8 cellular contexts compared by ENCODE assay signal in the genomic region with DNA sequence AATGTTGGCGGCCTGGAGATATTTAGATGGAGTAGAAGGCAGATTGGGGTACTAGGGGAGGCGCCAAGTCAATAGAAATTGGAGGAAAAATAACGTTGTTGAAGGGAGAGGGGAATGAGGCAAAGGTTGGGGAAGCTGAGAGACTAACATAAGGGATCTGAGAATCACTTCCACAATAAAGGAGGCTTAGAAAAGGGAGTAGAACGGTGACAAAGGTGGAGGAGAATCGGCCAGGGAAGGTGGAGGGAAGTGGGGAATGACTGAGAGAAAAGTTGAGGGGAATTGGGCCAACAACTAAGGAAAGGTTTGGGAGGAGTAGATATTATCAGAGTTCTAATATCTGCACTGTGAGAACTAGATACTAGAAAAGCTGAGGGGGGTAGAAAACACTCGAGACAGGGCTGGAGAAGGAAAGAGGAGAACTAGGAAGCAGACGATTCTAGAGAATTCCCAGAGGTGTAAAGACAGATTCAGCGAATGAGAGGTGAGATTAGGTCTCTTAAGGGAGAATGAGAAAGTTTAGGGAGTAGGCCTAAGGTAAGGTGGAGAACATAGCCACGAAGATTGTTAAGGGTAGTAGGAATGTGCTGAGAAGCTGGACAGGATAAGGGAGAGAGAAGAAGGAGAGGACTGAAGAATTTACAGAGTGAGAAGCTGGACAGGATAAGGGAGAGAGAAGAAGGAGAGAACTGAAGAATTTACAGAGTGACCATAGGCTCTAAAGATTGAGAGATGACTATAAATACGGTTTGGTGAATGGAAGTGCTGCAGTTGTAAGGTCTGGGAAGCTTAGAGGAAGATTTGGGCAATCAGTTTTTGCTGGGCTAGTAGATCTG. TPM values are rescaled to one million over a fixed set of nuclear protein-coding genes. Genes with fewer than 3 reads are reported as not detected.
DNase-seq lines count a peak whose midpoint lies in the region; ATAC-seq and TF ChIP-seq lines count a peak whose summit lies in the region.
"Had no signal": no experiment of that assay in that cellular context is flagged by ENCODE, and none has a peak within 500 bp of the region (broad histone marks: within the 10 kb centered on the region; RNA-seq: fewer than 3 reads in every experiment).

No MANE protein-coding gene starts in this region.

- TF ChIP-seq CTCF in tibial artery (IDR thresholded peaks at IDR 0.05) (no peak), mesothelial cell of epicardium (IDR thresholded peaks at IDR 0.05; ENCODE audit: unreplicated experiment) (no peak), GM20000 (IDR thresholded peaks at IDR 0.05; ENCODE audit: extremely low read depth, missing control alignments) (no peak)

- H3K4me3 Mint-ChIP-seq in mesothelial cell of epicardium, result no peak overlapping the region
- H3K4me3 Mint-ChIP-seq: activated CD8-positive, alpha-beta T cell treated with anti-CD3 and anti-CD28 coated beads for 36 hours had no signal

- peaks cover 8% of the 10 kb centered on the region for H3K36me3 Mint-ChIP-seq in mesothelial cell of epicardium

- H3K9me3 Mint-ChIP-seq in mesothelial cell of epicardium, result no peaks in the 10 kb centered on the region
- H3K9me3 Mint-ChIP-seq: activated CD8-positive, alpha-beta T cell treated with anti-CD3 and anti-CD28 coated beads for 36 hours had no signal

- DNase-seq in HT-29 (ENCODE audit: low spot score) (peak; percentile 56), kidney tubule cell (ENCODE audit: low spot score) (peak; percentile 25), tibial artery (no peak), mesothelial cell of epicardium (ENCODE audit: low spot score in 2 of 2, unreplicated experiment in 2 of 2) (no peak), GM20000 (ENCODE audit: low spot score) (no peak)

- H3K27ac Mint-ChIP-seq in mesothelial cell of epicardium, result no peak overlapping the region
- H3K27ac Mint-ChIP-seq: activated CD8-positive, alpha-beta T cell treated with anti-CD3 and anti-CD28 coated beads for 36 hours had no signal

- peak overlapping the region; percentile 85 to 91 for H3K4me3 ChIP-seq in tibial artery

- H3K4me1 Mint-ChIP-seq in mesothelial cell of epicardium, result peaks cover 10% of the 10 kb centered on the region

- intact Hi-C loops in tibial artery (cut with DNase I; ENCODE audit: low total_unique reads), result loop anchor here (10.0 kb wide), 1 partner anchor 207 kb away; no protein-coding TSS in a partner anchor

- no peaks in the 10 kb centered on the region for H3K9me3 ChIP-seq in tibial artery

- peaks cover 0 to 11% (median 0%) of the 10 kb centered on the region in 3 donors for H3K36me3 ChIP-seq in tibial artery

- no peaks in the 10 kb centered on the region for H3K27me3 Mint-ChIP-seq in mesothelial cell of epicardium (ENCODE audit: low read depth)
- H3K27me3 Mint-ChIP-seq: activated CD8-positive, alpha-beta T cell treated with anti-CD3 and anti-CD28 coated beads for 36 hours had no signal

- no peak for ATAC-seq in esophagus mucosa

- peaks cover 0 to 43% (median 16%) of the 10 kb centered on the region in 4 donors for H3K4me1 ChIP-seq in tibial artery

- no peaks in the 10 kb centered on the region for H3K27me3 ChIP-seq in tibial artery

- H3K27ac ChIP-seq in angular gyrus (ENCODE audit: low read depth, low read length) (peak overlapping the region; percentile 83), tibial artery (peak overlapping the region; percentile 90 to 96)

RNA-seq across cellular contexts. Expression of a gene that starts 0.8 kb away (rescaled TPM):
- 29.6 and 34.7 TPM in 2 replicates for total RNA-seq in HT-29 (2014; rRNA removed; shearing (Covaris generic))
- 38.7 TPM for total RNA-seq in esophagus mucosa
- 50.6 to 52.8 TPM (median 51.6 TPM) in 3 replicates for total RNA-seq in mesothelial cell of epicardium

RNA-seq across cellular contexts. Expression of a gene that starts 1.0 kb away (rescaled TPM):
- total RNA-seq in HT-29 (2014; rRNA removed; shearing (Covaris generic)), result 25.8 and 26.6 TPM in 2 replicates
- total RNA-seq in esophagus mucosa, result 12.4 TPM
- 32.5 to 34.8 TPM (median 33.0 TPM) in 3 replicates for total RNA-seq in mesothelial cell of epicardium

Comparison
In these comparisons a context has a peak if more than half of its experiments do, and no peak if none do; other contexts are left out.
1. DNase-seq: peak in HT-29 (single experiment) and kidney tubule cell (single experiment); none in tibial artery (0 of 2), mesothelial cell of epicardium (0 of 2) and GM20000 (single experiment).